8 cellular contexts compared by ENCODE assay signal in genomic region chrX:12894074-12894691, GRCh38. TPM values are rescaled to one million over a fixed set of nuclear protein-coding genes. Genes with fewer than 3 reads are reported as not detected.
A peak's percentile ranks its signal among the peaks of the same experiment; 100 is the strongest.
DNase-seq lines count a peak whose midpoint lies in the region; ATAC-seq and TF ChIP-seq lines count a peak whose summit lies in the region.

No MANE protein-coding gene starts in this region.

- no peaks in the 10 kb centered on the region for H3K79me2 ChIP-seq in OCI-LY3 (ENCODE audit: low read length)

- DNase-seq in SIG-M5 treated with dmso at 0.1 percent for 504 hours (lab: John Stamatoyannopoulos, UW; ENCODE audit: unreplicated experiment) (peak; percentile 57), SIG-M5 (lab: John Stamatoyannopoulos, UW) (no peak), left ventricle myocardium inferior (peak; percentile 16), mucosa of gallbladder (ENCODE audit: low spot score) (no peak)
- DNase-seq in activated gamma-delta T cell treated with anti-CD3 and anti-CD28 coated beads, Interleukin-2, amount 50 U/mL, for 16 hours (ENCODE audit: low read depth), result peak; percentile 7
- DNase-seq in stimulated activated CD4-positive, alpha-beta T cell treated with anti-CD3 and anti-CD28 coated beads, Interleukin-1b, Interleukin-23, amount 100 ng/mL, for 48 hours, result peak; percentile 6

- H3K36me3 ChIP-seq in OCI-LY3 (replicated peaks; ENCODE audit: low read depth, low read length) (no peaks in the 10 kb centered on the region), left ventricle myocardium inferior (no peaks in the 10 kb centered on the region)

- TF ChIP-seq CTCF in OCI-LY3 (IDR thresholded peaks at IDR 0.05; ENCODE audit: low read depth, low read length) (peak; percentile 87), left ventricle myocardium inferior (IDR thresholded peaks at IDR 0.05; ENCODE audit: borderline replicate concordance) (peak; percentile 51)

- H3K9me3 ChIP-seq in OCI-LY3 (ENCODE audit: insufficient read depth, low read length) (no peaks in the 10 kb centered on the region), left ventricle myocardium inferior (replicated peaks) (no peaks in the 10 kb centered on the region)

- H3K27ac ChIP-seq in OCI-LY3 (ENCODE audit: low read length) (no peak overlapping the region), left ventricle myocardium inferior (replicated peaks) (no peak overlapping the region)

- H4K20me1 ChIP-seq in OCI-LY3 (ENCODE audit: insufficient read depth, low read length), result no peaks in the 10 kb centered on the region

- H2AFZ ChIP-seq in OCI-LY3 (ENCODE audit: low read depth, low read length), result no peak overlapping the region

- H3K4me1 ChIP-seq in OCI-LY3 (ENCODE audit: low read length), result peaks cover 18% of the 10 kb centered on the region
- no peaks in the 10 kb centered on the region for H3K4me1 ChIP-seq in left ventricle myocardium inferior

- ATAC-seq in GM19324 (IDR thresholded peaks at IDR 0.05; ENCODE audit: low FRiP score, unreplicated experiment), result no peak

- H3K27me3 ChIP-seq in OCI-LY3 (ENCODE audit: low read depth, low read length) (no peaks in the 10 kb centered on the region), left ventricle myocardium inferior (ENCODE audit: low read depth) (no peaks in the 10 kb centered on the region)

- 0 out of 2 replicates have a peak overlapping the region, but pooled peaks have one; percentile 16 for H3K4me3 ChIP-seq in OCI-LY3 (ENCODE audit: low read length)
- H3K4me3 ChIP-seq in left ventricle myocardium inferior, result no peak overlapping the region

- H3K4me2 ChIP-seq in OCI-LY3 (ENCODE audit: low read length), result peak overlapping the region; percentile 48

- intact Hi-C loops in left ventricle myocardium inferior (cut with micrococcal nuclease), result no loop called here

- H3K9ac ChIP-seq in OCI-LY3 (ENCODE audit: low read length), result no peak overlapping the region

RNA-seq across cellular contexts. Expression of gene TLR8, which starts 12.2 kb away (rescaled TPM):
- total RNA-seq in left ventricle myocardium inferior (0.85 TPM), mucosa of gallbladder (1.4 TPM)

RNA-seq across cellular contexts. Expression of gene TLR7, which starts 27.3 kb away (rescaled TPM):
- total RNA-seq in left ventricle myocardium inferior, result 0.69 TPM
- total RNA-seq in mucosa of gallbladder, result 4.3 TPM

Comparison
In these comparisons a context has a peak if more than half of its experiments do, and no peak if none do; other contexts are left out.
1. DNase-seq: peak in SIG-M5 treated with dmso at 0.1 percent for 504 hours (single experiment), activated gamma-delta T cell treated with anti-CD3 and anti-CD28 coated beads, Interleukin-2, amount 50 U/mL, for 16 hours (single experiment), left ventricle myocardium inferior (single experiment) and stimulated activated CD4-positive, alpha-beta T cell treated with anti-CD3 and anti-CD28 coated beads, Interleukin-1b, Interleukin-23, amount 100 ng/mL, for 48 hours (single experiment); none in SIG-M5 (single experiment) and mucosa of gallbladder (single experiment).